ENCODE assay signal across 24 cellular contexts in genomic region chr10:11280187-11280932, GRCh38.
DNase-seq lines count a peak whose midpoint lies in the region; ATAC-seq, FAIRE-seq and TF ChIP-seq lines count a peak whose summit lies in the region.
"Had no signal": no experiment of that assay in that cellular context is flagged by ENCODE, and none has a peak within 500 bp of the region (broad histone marks: within the 10 kb centered on the region; RNA-seq: fewer than 3 reads in every experiment).

No MANE protein-coding gene starts in this region.

- no peak overlapping the region for H3K9ac ChIP-seq in DND-41 (ENCODE audit: low read depth, low read length)
- H3K9ac ChIP-seq: BLaER1 treated with 17β-estradiol and CSF1 and Interleukin-3, amounts not matched to agents 10 nM and 100 nM had no signal

- H3K79me2 ChIP-seq in DND-41 (ENCODE audit: insufficient read depth, low read length): no peaks in the 10 kb centered on the region

- TF ChIP-seq CTCF in DND-41 (IDR thresholded peaks at IDR 0.05; ENCODE audit: borderline replicate concordance, extremely low read depth, low read length, poor library complexity, severe bottlenecking) (no peak), brain (conservative IDR thresholded peaks at IDR 0.05) (no peak)

- peak overlapping the region; percentile 82 for H3K27ac Mint-ChIP-seq in activated T-cell treated with anti-CD3 and anti-CD28 coated beads, Interleukin-2, amount 50 U/mL, for 24 hours
- H3K27ac Mint-ChIP-seq in brain (peak overlapping the region in 3 of 5 experiments; percentile 77 to 92 (median 87)), naive B cell (peak overlapping the region in 4 of 6 donors; percentile 49 to 92 (median 84))
- H3K27ac Mint-ChIP-seq: natural killer cell had no signal

- no peak overlapping the region for H3K27ac ChIP-seq in DND-41 (ENCODE audit: low read length)
- H3K27ac ChIP-seq: adrenal gland, breast epithelium, heart left ventricle, SK-N-MC, VCaP had no signal

- H3K4me1 ChIP-seq in DND-41 (ENCODE audit: insufficient read depth, low read length): no peaks in the 10 kb centered on the region
- H3K4me1 ChIP-seq: adrenal gland, breast epithelium, heart left ventricle had no signal

- H3K4me2 ChIP-seq in DND-41 (ENCODE audit: insufficient read depth, low read length): no peak overlapping the region

- H3K27me3 ChIP-seq in DND-41 (ENCODE audit: insufficient read depth, low read length, poor library complexity): no peaks in the 10 kb centered on the region
- H3K27me3 ChIP-seq: adrenal gland; BLaER1 treated with 17β-estradiol and CSF1 and Interleukin-3, amounts not matched to agents 10 nM and 100 nM; breast epithelium; heart left ventricle had no signal

- no peaks in the 10 kb centered on the region for H3K27me3 Mint-ChIP-seq in activated T-cell treated with anti-CD3 and anti-CD28 coated beads, Interleukin-2, amount 50 U/mL, for 24 hours
- H3K27me3 Mint-ChIP-seq in brain (no peaks in the 10 kb centered on the region), naive B cell (no peaks in the 10 kb centered on the region)

- H3K36me3 Mint-ChIP-seq in activated T-cell treated with anti-CD3 and anti-CD28 coated beads, Interleukin-2, amount 50 U/mL, for 24 hours (ENCODE audit: low read depth): peaks cover 15% of the 10 kb centered on the region
- H3K36me3 Mint-ChIP-seq in brain (peaks cover 42% of the 10 kb centered on the region), naive B cell (peaks cover 7 to 25% of the 10 kb centered on the region in 2 donors)

- no peak overlapping the region for H2AFZ ChIP-seq in DND-41 (ENCODE audit: low read depth, low read length)

- no peaks in the 10 kb centered on the region for H4K20me1 ChIP-seq in DND-41 (ENCODE audit: insufficient read depth, low read length)

- H3K4me1 Mint-ChIP-seq in activated T-cell treated with anti-CD3 and anti-CD28 coated beads, Interleukin-2, amount 50 U/mL, for 24 hours (ENCODE audit: low read depth): peaks cover 37% of the 10 kb centered on the region
- H3K4me1 Mint-ChIP-seq in brain (peaks cover 42% of the 10 kb centered on the region), naive B cell (peaks cover 0 to 13% (median 10%) of the 10 kb centered on the region in 3 donors)

- no peak overlapping the region for H3K4me3 ChIP-seq in DND-41 (ENCODE audit: low read depth in 1 of 2, low read length in 2 of 2)
- H3K4me3 ChIP-seq: adrenal gland; BLaER1 treated with 17β-estradiol and CSF1 and Interleukin-3, amounts not matched to agents 10 nM and 100 nM; breast epithelium; heart left ventricle; SK-N-MC had no signal

- peak; percentile 26 for DNase-seq in activated T-cell treated with anti-CD3 and anti-CD28 coated beads, Interleukin-2, amount 50 U/mL, for 24 hours
- DNase-seq in activated T-cell treated with anti-CD3 and anti-CD28 coated beads for 4 hours (no peak), DND-41 (no peak), naive B cell (no peak), HTR-8/SVneo (ENCODE audit: insufficient read length, low spot score) (no peak), NCI-H187 (lab: John Stamatoyannopoulos, UW) (no peak), SW 1271 (lab: John Stamatoyannopoulos, UW) (no peak)
- DNase-seq: DMS153, heart left ventricle, KBM-7, MM.1S, natural killer cell, NCI-H1436, NCI-H526, posterior cingulate gyrus, RPMI8226 had no signal

- H3K9me3 Mint-ChIP-seq in activated T-cell treated with anti-CD3 and anti-CD28 coated beads, Interleukin-2, amount 50 U/mL, for 24 hours: no peaks in the 10 kb centered on the region
- peaks cover 0 to 3% (median 0%) of the 10 kb centered on the region in 5 experiments for H3K9me3 Mint-ChIP-seq in brain
- H3K9me3 Mint-ChIP-seq in naive B cell: no peaks in the 10 kb centered on the region
- H3K9me3 Mint-ChIP-seq: activated T-helper 1 cell treated with anti-CD3 and anti-CD28 coated beads, Interleukin-12 subunit alpha, Interleukin-12 subunit beta, Interleukin-2, Interleukin-4 antibody, amounts not matched to agents 30 ng/mL and 10 ng/mL and 1 ng/mL, durations not matched to agents 14 hours and 24 hours and 36 hours; natural killer cell had no signal

- ATAC-seq in DND-41 (ENCODE audit: insufficient read depth, low read depth) (0 out of 3 replicates have a peak, but pooled peaks have one; percentile 20), naive B cell (ENCODE audit: low read depth in 2 of 2) (no peak)

- H3K9me3 ChIP-seq in DND-41 (ENCODE audit: insufficient read depth, low read length, severe bottlenecking): no peaks in the 10 kb centered on the region
- H3K9me3 ChIP-seq: adrenal gland, breast epithelium, heart left ventricle had no signal

- FAIRE-seq in HTR-8/SVneo (lab: Jason Lieb, UNC): no peak
- FAIRE-seq: G401.6 had no signal

- no peak overlapping the region for H3K4me3 Mint-ChIP-seq in activated T-cell treated with anti-CD3 and anti-CD28 coated beads, Interleukin-2, amount 50 U/mL, for 24 hours
- no peak overlapping the region for H3K4me3 Mint-ChIP-seq in brain
- no peak overlapping the region for H3K4me3 Mint-ChIP-seq in naive B cell
- H3K4me3 Mint-ChIP-seq: activated T-helper 1 cell treated with anti-CD3 and anti-CD28 coated beads, Interleukin-12 subunit alpha, Interleukin-12 subunit beta, Interleukin-2, Interleukin-4 antibody, amounts not matched to agents 30 ng/mL and 10 ng/mL and 1 ng/mL, durations not matched to agents 14 hours and 24 hours and 36 hours; natural killer cell had no signal

- H3K36me3 ChIP-seq in DND-41 (ENCODE audit: insufficient read depth, low read length): peaks cover 75% of the 10 kb centered on the region
- H3K36me3 ChIP-seq: adrenal gland, breast epithelium had no signal
